In the genomic region with DNA sequence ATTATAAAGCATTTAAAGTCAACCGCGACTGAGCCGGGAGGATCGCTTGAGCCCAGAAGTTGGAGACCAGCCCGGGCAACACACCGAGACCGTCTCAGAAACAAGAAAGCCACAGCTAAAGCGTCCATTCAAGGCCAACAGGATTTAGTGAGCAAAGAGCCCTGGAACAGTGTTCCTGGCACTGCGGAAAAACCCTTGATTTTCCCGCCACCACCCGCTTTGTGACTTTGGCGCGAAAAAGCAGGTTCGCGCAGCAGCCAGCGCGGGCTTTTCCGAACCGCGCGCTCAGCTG, we compare ENCODE assay signal across 1 cellular context.
TF ChIP-seq lines count a peak whose summit lies in the region.

No MANE protein-coding gene starts in this region.

TF ChIP-seq in HepG2, 621 proteins besides CTCF, POLR2A, EP300 and RAD21 (continued from another document and continues in another):
- TF ChIP-seq ZNF749 (CRISPR knock-in tag; IDR thresholded peaks at IDR 0.05; ENCODE audit: borderline replicate concordance) (no peak; the same call in 1 of the 2 replicates), FOXO1 (CRISPR knock-in tag; IDR thresholded peaks at IDR 0.05) (peak; percentile 60; the same call in 1 of the 2 replicates), FOXK2 (IDR thresholded peaks at IDR 0.05) (no peak), HDAC6 (IDR thresholded peaks at IDR 0.05; ENCODE audit: low read depth, low read length) (no peak), MEIS1 (CRISPR knock-in tag; IDR thresholded peaks at IDR 0.05; ENCODE audit: borderline replicate concordance) (no peak), ZNF674 (CRISPR knock-in tag; IDR thresholded peaks at IDR 0.05; ENCODE audit: low read depth) (no peak), JUND (CRISPR knock-in tag; IDR thresholded peaks at IDR 0.05) (no peak), RBFOX2 (IDR thresholded peaks at IDR 0.05; ENCODE audit: low read depth, low read length) (no peak), ZNF577 (CRISPR knock-in tag; IDR thresholded peaks at IDR 0.05; ENCODE audit: borderline replicate concordance, low read depth) (peak; percentile 97; the same call in 1 of the 2 replicates), ASH2L (IDR thresholded peaks at IDR 0.05; ENCODE audit: insufficient read length, low read depth, low read length) (no peak), ZSCAN21 (CRISPR knock-in tag; IDR thresholded peaks at IDR 0.05; ENCODE audit: borderline replicate concordance) (peak; percentile 94), ZNF589 (CRISPR knock-in tag; conservative IDR thresholded peaks at IDR 0.05) (no peak), TBL1XR1 (IDR thresholded peaks at IDR 0.05; ENCODE audit: borderline replicate concordance, low read length, partially characterized antibody) (no peak), ZNF207 (IDR thresholded peaks at IDR 0.05; ENCODE audit: borderline replicate concordance) (no peak), ZNF564 (CRISPR knock-in tag; IDR thresholded peaks at IDR 0.05) (no peak; the same call in 1 of the 2 replicates), ZC3H4 (CRISPR knock-in tag; IDR thresholded peaks at IDR 0.05; ENCODE audit: borderline replicate concordance) (no peak), GATAD2A (CRISPR knock-in tag; IDR thresholded peaks at IDR 0.05) (no peak), ZNF441 (CRISPR knock-in tag; IDR thresholded peaks at IDR 0.05; ENCODE audit: borderline replicate concordance) (no peak), SMAD3 (CRISPR knock-in tag; IDR thresholded peaks at IDR 0.05) (no peak), CC2D1A (CRISPR knock-in tag; IDR thresholded peaks at IDR 0.05) (peak; percentile 100), ZNF296 (CRISPR knock-in tag; conservative IDR thresholded peaks at IDR 0.05) (no peak), ZFP82 (CRISPR knock-in tag; IDR thresholded peaks at IDR 0.05; ENCODE audit: borderline replicate concordance) (no peak), ZBTB7A (CRISPR knock-in tag; IDR thresholded peaks at IDR 0.05) (no peak), ZNF652 (CRISPR knock-in tag; IDR thresholded peaks at IDR 0.05; ENCODE audit: borderline replicate concordance, low read depth) (no peak), NFKB2 (CRISPR knock-in tag; IDR thresholded peaks at IDR 0.05; ENCODE audit: borderline replicate concordance) (no peak; the same call in 1 of the 2 replicates), MATR3 (CRISPR knock-in tag; IDR thresholded peaks at IDR 0.05) (no peak), ARID2 (CRISPR knock-in tag; IDR thresholded peaks at IDR 0.05; ENCODE audit: borderline replicate concordance) (peak; percentile 99; the same call in 1 of the 2 replicates), HOXD1 (CRISPR knock-in tag; IDR thresholded peaks at IDR 0.05) (peak; percentile 97; the same call in 1 of the 2 replicates), SATB2 (CRISPR knock-in tag; IDR thresholded peaks at IDR 0.05) (no peak), NFE2L1 (CRISPR knock-in tag; IDR thresholded peaks at IDR 0.05; ENCODE audit: borderline replicate concordance) (no peak; the same call in 1 of the 2 replicates), KDM1A (CRISPR knock-in tag; IDR thresholded peaks at IDR 0.05) (no peak), SOX6 (IDR thresholded peaks at IDR 0.05) (no peak), SOX6 (CRISPR knock-in tag; IDR thresholded peaks at IDR 0.05) (no peak), ZNF101 (CRISPR knock-in tag; IDR thresholded peaks at IDR 0.05; ENCODE audit: borderline replicate concordance, low read depth) (no peak; the same call in 1 of the 2 replicates), CAMTA2 (CRISPR knock-in tag; IDR thresholded peaks at IDR 0.05; ENCODE audit: borderline replicate concordance) (peak; percentile 99; the same call in 1 of the 2 replicates), ZNF75D (CRISPR knock-in tag; IDR thresholded peaks at IDR 0.05; ENCODE audit: borderline replicate concordance) (no peak; the same call in 1 of the 2 replicates), ADNP (CRISPR knock-in tag; IDR thresholded peaks at IDR 0.05) (no peak)
- TF ChIP-seq, protein P1, sequence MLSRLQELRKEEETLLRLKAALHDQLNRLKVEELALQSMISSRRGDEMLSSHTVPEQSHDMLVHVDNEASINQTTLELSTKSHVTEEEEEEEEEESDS (CRISPR knock-in tag; IDR thresholded peaks at IDR 0.05; ENCODE audit: borderline replicate concordance): peak; percentile 99; the same call in 1 of the 2 replicates
- TF ChIP-seq, protein P2, sequence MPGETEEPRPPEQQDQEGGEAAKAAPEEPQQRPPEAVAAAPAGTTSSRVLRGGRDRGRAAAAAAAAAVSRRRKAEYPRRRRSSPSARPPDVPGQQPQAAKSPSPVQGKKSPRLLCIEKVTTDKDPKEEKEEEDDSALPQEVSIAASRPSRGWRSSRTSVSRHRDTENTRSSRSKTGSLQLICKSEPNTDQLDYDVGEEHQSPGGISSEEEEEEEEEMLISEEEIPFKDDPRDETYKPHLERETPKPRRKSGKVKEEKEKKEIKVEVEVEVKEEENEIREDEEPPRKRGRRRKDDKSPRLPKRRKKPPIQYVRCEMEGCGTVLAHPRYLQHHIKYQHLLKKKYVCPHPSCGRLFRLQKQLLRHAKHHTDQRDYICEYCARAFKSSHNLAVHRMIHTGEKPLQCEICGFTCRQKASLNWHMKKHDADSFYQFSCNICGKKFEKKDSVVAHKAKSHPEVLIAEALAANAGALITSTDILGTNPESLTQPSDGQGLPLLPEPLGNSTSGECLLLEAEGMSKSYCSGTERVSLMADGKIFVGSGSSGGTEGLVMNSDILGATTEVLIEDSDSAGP (CRISPR knock-in tag; IDR thresholded peaks at IDR 0.05; ENCODE audit: borderline replicate concordance): no peak; the same call in 1 of the 2 replicates
- TF ChIP-seq, protein P3, sequence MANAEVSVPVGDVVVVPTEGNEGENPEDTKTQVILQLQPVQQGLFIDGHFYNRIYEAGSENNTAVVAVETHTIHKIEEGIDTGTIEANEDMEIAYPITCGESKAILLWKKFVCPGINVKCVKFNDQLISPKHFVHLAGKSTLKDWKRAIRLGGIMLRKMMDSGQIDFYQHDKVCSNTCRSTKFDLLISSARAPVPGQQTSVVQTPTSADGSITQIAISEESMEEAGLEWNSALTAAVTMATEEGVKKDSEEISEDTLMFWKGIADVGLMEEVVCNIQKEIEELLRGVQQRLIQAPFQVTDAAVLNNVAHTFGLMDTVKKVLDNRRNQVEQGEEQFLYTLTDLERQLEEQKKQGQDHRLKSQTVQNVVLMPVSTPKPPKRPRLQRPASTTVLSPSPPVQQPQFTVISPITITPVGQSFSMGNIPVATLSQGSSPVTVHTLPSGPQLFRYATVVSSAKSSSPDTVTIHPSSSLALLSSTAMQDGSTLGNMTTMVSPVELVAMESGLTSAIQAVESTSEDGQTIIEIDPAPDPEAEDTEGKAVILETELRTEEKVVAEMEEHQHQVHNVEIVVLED (CRISPR knock-in tag; IDR thresholded peaks at IDR 0.05; ENCODE audit: borderline replicate concordance): no peak
- TF ChIP-seq, protein P4, sequence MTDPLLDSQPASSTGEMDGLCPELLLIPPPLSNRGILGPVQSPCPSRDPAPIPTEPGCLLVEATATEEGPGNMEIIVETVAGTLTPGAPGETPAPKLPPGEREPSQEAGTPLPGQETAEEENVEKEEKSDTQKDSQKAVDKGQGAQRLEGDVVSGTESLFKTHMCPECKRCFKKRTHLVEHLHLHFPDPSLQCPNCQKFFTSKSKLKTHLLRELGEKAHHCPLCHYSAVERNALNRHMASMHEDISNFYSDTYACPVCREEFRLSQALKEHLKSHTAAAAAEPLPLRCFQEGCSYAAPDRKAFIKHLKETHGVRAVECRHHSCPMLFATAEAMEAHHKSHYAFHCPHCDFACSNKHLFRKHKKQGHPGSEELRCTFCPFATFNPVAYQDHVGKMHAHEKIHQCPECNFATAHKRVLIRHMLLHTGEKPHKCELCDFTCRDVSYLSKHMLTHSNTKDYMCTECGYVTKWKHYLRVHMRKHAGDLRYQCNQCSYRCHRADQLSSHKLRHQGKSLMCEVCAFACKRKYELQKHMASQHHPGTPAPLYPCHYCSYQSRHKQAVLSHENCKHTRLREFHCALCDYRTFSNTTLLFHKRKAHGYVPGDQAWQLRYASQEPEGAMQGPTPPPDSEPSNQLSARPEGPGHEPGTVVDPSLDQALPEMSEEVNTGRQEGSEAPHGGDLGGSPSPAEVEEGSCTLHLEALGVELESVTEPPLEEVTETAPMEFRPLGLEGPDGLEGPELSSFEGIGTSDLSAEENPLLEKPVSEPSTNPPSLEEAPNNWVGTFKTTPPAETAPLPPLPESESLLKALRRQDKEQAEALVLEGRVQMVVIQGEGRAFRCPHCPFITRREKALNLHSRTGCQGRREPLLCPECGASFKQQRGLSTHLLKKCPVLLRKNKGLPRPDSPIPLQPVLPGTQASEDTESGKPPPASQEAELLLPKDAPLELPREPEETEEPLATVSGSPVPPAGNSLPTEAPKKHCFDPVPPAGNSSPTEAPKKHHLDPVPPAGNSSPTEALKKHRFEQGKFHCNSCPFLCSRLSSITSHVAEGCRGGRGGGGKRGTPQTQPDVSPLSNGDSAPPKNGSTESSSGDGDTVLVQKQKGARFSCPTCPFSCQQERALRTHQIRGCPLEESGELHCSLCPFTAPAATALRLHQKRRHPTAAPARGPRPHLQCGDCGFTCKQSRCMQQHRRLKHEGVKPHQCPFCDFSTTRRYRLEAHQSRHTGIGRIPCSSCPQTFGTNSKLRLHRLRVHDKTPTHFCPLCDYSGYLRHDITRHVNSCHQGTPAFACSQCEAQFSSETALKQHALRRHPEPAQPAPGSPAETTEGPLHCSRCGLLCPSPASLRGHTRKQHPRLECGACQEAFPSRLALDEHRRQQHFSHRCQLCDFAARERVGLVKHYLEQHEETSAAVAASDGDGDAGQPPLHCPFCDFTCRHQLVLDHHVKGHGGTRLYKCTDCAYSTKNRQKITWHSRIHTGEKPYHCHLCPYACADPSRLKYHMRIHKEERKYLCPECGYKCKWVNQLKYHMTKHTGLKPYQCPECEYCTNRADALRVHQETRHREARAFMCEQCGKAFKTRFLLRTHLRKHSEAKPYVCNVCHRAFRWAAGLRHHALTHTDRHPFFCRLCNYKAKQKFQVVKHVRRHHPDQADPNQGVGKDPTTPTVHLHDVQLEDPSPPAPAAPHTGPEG (CRISPR knock-in tag; IDR thresholded peaks at IDR 0.05): no peak; the same call in 1 of the 2 replicates
- TF ChIP-seq, protein P5, sequence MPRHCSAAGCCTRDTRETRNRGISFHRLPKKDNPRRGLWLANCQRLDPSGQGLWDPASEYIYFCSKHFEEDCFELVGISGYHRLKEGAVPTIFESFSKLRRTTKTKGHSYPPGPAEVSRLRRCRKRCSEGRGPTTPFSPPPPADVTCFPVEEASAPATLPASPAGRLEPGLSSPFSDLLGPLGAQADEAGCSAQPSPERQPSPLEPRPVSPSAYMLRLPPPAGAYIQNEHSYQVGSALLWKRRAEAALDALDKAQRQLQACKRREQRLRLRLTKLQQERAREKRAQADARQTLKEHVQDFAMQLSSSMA (CRISPR knock-in tag; IDR thresholded peaks at IDR 0.05): no peak
- TF ChIP-seq, protein P6, sequence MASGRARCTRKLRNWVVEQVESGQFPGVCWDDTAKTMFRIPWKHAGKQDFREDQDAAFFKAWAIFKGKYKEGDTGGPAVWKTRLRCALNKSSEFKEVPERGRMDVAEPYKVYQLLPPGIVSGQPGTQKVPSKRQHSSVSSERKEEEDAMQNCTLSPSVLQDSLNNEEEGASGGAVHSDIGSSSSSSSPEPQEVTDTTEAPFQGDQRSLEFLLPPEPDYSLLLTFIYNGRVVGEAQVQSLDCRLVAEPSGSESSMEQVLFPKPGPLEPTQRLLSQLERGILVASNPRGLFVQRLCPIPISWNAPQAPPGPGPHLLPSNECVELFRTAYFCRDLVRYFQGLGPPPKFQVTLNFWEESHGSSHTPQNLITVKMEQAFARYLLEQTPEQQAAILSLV (CRISPR knock-in tag; IDR thresholded peaks at IDR 0.05; ENCODE audit: borderline replicate concordance): no peak
- TF ChIP-seq, protein P7, sequence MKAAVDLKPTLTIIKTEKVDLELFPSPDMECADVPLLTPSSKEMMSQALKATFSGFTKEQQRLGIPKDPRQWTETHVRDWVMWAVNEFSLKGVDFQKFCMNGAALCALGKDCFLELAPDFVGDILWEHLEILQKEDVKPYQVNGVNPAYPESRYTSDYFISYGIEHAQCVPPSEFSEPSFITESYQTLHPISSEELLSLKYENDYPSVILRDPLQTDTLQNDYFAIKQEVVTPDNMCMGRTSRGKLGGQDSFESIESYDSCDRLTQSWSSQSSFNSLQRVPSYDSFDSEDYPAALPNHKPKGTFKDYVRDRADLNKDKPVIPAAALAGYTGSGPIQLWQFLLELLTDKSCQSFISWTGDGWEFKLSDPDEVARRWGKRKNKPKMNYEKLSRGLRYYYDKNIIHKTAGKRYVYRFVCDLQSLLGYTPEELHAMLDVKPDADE (CRISPR knock-in tag; IDR thresholded peaks at IDR 0.05): peak; percentile 96; the same call in 1 of the 2 replicates
- TF ChIP-seq, protein P8, sequence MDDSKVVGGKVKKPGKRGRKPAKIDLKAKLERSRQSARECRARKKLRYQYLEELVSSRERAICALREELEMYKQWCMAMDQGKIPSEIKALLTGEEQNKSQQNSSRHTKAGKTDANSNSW (CRISPR knock-in tag; IDR thresholded peaks at IDR 0.05; ENCODE audit: borderline replicate concordance): peak; percentile 83
- TF ChIP-seq, protein P9, sequence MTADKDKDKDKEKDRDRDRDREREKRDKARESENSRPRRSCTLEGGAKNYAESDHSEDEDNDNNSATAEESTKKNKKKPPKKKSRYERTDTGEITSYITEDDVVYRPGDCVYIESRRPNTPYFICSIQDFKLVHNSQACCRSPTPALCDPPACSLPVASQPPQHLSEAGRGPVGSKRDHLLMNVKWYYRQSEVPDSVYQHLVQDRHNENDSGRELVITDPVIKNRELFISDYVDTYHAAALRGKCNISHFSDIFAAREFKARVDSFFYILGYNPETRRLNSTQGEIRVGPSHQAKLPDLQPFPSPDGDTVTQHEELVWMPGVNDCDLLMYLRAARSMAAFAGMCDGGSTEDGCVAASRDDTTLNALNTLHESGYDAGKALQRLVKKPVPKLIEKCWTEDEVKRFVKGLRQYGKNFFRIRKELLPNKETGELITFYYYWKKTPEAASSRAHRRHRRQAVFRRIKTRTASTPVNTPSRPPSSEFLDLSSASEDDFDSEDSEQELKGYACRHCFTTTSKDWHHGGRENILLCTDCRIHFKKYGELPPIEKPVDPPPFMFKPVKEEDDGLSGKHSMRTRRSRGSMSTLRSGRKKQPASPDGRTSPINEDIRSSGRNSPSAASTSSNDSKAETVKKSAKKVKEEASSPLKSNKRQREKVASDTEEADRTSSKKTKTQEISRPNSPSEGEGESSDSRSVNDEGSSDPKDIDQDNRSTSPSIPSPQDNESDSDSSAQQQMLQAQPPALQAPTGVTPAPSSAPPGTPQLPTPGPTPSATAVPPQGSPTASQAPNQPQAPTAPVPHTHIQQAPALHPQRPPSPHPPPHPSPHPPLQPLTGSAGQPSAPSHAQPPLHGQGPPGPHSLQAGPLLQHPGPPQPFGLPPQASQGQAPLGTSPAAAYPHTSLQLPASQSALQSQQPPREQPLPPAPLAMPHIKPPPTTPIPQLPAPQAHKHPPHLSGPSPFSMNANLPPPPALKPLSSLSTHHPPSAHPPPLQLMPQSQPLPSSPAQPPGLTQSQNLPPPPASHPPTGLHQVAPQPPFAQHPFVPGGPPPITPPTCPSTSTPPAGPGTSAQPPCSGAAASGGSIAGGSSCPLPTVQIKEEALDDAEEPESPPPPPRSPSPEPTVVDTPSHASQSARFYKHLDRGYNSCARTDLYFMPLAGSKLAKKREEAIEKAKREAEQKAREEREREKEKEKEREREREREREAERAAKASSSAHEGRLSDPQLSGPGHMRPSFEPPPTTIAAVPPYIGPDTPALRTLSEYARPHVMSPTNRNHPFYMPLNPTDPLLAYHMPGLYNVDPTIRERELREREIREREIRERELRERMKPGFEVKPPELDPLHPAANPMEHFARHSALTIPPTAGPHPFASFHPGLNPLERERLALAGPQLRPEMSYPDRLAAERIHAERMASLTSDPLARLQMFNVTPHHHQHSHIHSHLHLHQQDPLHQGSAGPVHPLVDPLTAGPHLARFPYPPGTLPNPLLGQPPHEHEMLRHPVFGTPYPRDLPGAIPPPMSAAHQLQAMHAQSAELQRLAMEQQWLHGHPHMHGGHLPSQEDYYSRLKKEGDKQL (CRISPR knock-in tag; IDR thresholded peaks at IDR 0.05; ENCODE audit: low read depth): no peak
